In genomic region chr7:154598864-154599263, GRCh38 we compare ENCODE assay signal across 26 cellular contexts.
"Had no signal": no experiment of that assay in that cellular context is flagged by ENCODE, and none has a peak within 500 bp of the region (broad histone marks: within the 10 kb centered on the region; RNA-seq: fewer than 3 reads in every experiment).

No MANE protein-coding gene starts in this region.

- DNase-seq: activated CD4-positive, alpha-beta T cell treated with anti-CD3 and anti-CD28 coated beads for 48 hours; activated CD4-positive, alpha-beta T cell treated with anti-CD3 and anti-CD28 coated beads, Interleukin-2, amount 50 U/mL, for 48 hours; activated CD8-positive, alpha-beta memory T cell treated with anti-CD3 and anti-CD28 coated beads for 24 hours; activated CD8-positive, alpha-beta memory T cell treated with anti-CD3 and anti-CD28 coated beads, Interleukin-2, amount 50 U/mL, for 48 hours; activated gamma-delta T cell; activated naive CD4-positive, alpha-beta T cell treated with anti-CD3 and anti-CD28 coated beads, Interleukin-2, amount 10 ng/mL, durations not matched to agents 7 days and 5 days; activated naive CD8-positive, alpha-beta T cell treated with anti-CD3 and anti-CD28 coated beads, Interleukin-2, amount 10 ng/mL, durations not matched to agents 7 days and 5 days; activated T-cell treated with anti-CD3 and anti-CD28 coated beads, Interleukin-2, amount 50 U/mL, for 24 hours; cortex of kidney; endodermal cell; foreskin keratinocyte; heart right ventricle; left cardiac atrium; mammary epithelial cell; ovary; right lobe of liver; stimulated activated CD4-positive, alpha-beta T cell treated with anti-CD3 and anti-CD28 coated beads, Interleukin-4, amount 100 ng/mL, for 24 hours; T-helper 17 cell; T1000; tibial artery; upper lobe of right lung; WERI-Rb-1 had no signal

- H3K9me3 ChIP-seq: ascending aorta, heart right ventricle, neutrophil, ovary, right lobe of liver, tibial artery, upper lobe of right lung had no signal

- H3K27ac ChIP-seq: ascending aorta, cardiac muscle cell, foreskin keratinocyte, heart right ventricle, neutrophil, ovary, right lobe of liver, skin epidermis, tibial artery, upper lobe of right lung, WERI-Rb-1 had no signal

- H3K4me1 ChIP-seq: ascending aorta, foreskin keratinocyte, heart right ventricle, right lobe of liver, tibial artery, upper lobe of right lung had no signal

- H3K27me3 ChIP-seq: ascending aorta, cardiac muscle cell, foreskin keratinocyte, heart right ventricle, neutrophil, ovary, right lobe of liver, tibial artery, upper lobe of right lung had no signal

- H3K4me3 ChIP-seq: ascending aorta, cardiac muscle cell, heart right ventricle, ovary, right lobe of liver, skin epidermis, tibial artery, upper lobe of right lung had no signal

- H3K36me3 ChIP-seq: ascending aorta, cardiac muscle cell, heart right ventricle, neutrophil, ovary, right lobe of liver, tibial artery, upper lobe of right lung, WERI-Rb-1 had no signal
